Comparison of ENCODE assay signal across 8 cellular contexts in the genomic region with DNA sequence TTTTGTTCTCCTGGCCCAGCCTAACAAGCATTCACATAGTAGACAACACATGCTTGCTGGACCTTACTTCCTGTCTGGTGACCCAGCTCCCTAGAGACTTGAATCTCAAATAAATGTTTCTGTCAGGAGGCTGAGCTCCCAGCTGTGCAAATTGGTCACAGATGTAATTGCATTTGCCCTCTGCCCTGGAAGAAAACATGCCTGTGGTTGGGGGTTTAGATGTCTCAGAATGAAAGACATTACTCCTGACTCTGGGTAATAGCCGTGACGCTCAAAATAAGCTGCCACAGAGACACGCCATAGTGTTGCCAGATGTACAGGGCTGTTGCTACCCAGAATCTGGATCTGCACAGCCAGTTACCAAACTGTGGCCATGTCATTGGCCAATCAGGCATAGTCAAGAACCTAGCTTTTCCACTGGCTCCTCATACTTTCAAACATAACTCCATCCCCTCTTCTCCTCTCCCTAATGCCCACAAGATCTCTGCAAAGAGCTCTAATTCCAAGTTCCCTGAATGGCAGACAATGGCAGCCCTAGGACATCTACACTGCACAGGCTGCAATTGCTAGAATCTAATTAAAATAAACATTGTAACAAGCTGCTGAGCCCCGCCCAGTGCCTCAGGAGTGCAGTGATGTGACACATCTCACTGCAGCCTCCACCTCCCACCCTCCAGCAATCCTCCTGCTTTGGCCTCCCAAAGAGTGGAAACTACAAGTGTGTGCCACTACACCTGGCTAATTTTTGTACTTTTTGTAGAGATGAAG. TPM values are rescaled to one million over a fixed set of nuclear protein-coding genes. Genes with fewer than 3 reads are reported as not detected.
DNase-seq lines count a peak whose midpoint lies in the region; ATAC-seq and TF ChIP-seq lines count a peak whose summit lies in the region.

No MANE protein-coding gene starts in this region.

- H3K27ac ChIP-seq in ascending aorta: peak overlapping the region; percentile 65 to 76

- H3K27me3 Mint-ChIP-seq in osteocyte (ENCODE audit: unreplicated experiment): peaks cover 3% of the 10 kb centered on the region

- H3K4me3 Mint-ChIP-seq in osteocyte (ENCODE audit: unreplicated experiment): peak overlapping the region; percentile 3

- TF ChIP-seq CTCF in ascending aorta (IDR thresholded peaks at IDR 0.05) (no peak), osteocyte (IDR thresholded peaks at IDR 0.05) (no peak)

- H3K27me3 ChIP-seq in ascending aorta: no peaks in the 10 kb centered on the region

- ATAC-seq in GM19455 (IDR thresholded peaks at IDR 0.05; ENCODE audit: unreplicated experiment) (peak; percentile 75), HG03432 (IDR thresholded peaks at IDR 0.05; ENCODE audit: unreplicated experiment) (peak; percentile 93)

- no peaks in the 10 kb centered on the region for H3K36me3 Mint-ChIP-seq in osteocyte (ENCODE audit: unreplicated experiment)

- DNase-seq in COR-L47 (lab: John Stamatoyannopoulos, UW) (peak; percentile 55), ascending aorta (ENCODE audit: low spot score in 2 of 2) (no peak), osteocyte (ENCODE audit: extremely low spot score, unreplicated experiment) (peak; percentile 93), NCI-H1930 (lab: John Stamatoyannopoulos, UW) (no peak)
- no peak for DNase-seq in stimulated activated CD8-positive, alpha-beta memory T cell treated with anti-CD3 and anti-CD28 coated beads, Interleukin-4, amount 100 ng/mL, for 48 hours
- DNase-seq in activated CD4-positive, alpha-beta T cell treated with anti-CD3 and anti-CD28 coated beads, Interleukin-2, amount 50 U/mL, for 1 hour: no peak

- no peak overlapping the region for H3K4me3 ChIP-seq in ascending aorta

- H3K36me3 ChIP-seq in ascending aorta: no peaks in the 10 kb centered on the region

- peaks cover 37% of the 10 kb centered on the region for H3K4me1 Mint-ChIP-seq in osteocyte (ENCODE audit: unreplicated experiment)

- intact Hi-C loops in ascending aorta (cut with DNase I): loop anchor here (1.0 to 10.0 kb wide), 4 partner anchors 37 to 961 kb away; partner anchors contain the start of genes JARID2 and MYLIP

- no peaks in the 10 kb centered on the region for H3K9me3 ChIP-seq in ascending aorta

- H3K27ac Mint-ChIP-seq in osteocyte (ENCODE audit: unreplicated experiment): peak overlapping the region; percentile 96

- H3K4me1 ChIP-seq in ascending aorta: peaks cover 0 to 24% of the 10 kb centered on the region in 2 donors

- no peaks in the 10 kb centered on the region for H3K9me3 Mint-ChIP-seq in osteocyte (ENCODE audit: unreplicated experiment)

RNA-seq across cellular contexts. Expression of gene GMPR, which starts 32.8 kb away (rescaled TPM):
- total RNA-seq in ascending aorta: 18.4 TPM
- total RNA-seq in osteocyte: 7.7 and 7.8 TPM in 2 replicates

Comparison
In these comparisons a context has a peak if more than half of its experiments do, and no peak if none do; other contexts are left out.
1. DNase-seq: peak in COR-L47 (single experiment) and osteocyte (single experiment); none in ascending aorta (0 of 2), NCI-H1930 (0 of 2), stimulated activated CD8-positive, alpha-beta memory T cell treated with anti-CD3 and anti-CD28 coated beads, Interleukin-4, amount 100 ng/mL, for 48 hours (single experiment) and activated CD4-positive, alpha-beta T cell treated with anti-CD3 and anti-CD28 coated beads, Interleukin-2, amount 50 U/mL, for 1 hour (single experiment).